27 cellular contexts compared by ENCODE assay signal in the genomic region with DNA sequence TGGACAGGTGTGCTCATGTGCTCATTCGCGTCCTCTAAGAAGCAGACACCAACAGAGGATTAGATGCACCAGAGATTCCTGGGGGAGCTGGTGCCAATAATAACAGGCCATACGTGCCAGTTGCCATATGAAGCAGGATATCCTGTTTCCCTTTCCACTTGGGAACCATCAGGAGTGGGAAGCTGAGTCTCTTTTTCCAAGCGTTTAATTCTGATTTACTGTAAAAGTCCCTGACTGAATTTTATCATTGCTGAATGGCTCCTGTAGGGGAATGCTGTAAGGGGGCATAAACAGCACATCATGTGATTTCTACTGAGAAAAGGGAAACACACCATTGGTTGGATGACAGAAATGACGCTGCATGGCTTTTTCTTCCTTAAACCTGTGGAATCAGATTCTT.
"Had no signal": no experiment of that assay in that cellular context is flagged by ENCODE, and none has a peak within 500 bp of the region (broad histone marks: within the 10 kb centered on the region; RNA-seq: fewer than 3 reads in every experiment).

No MANE protein-coding gene starts in this region.

- H3K36me3 ChIP-seq: esophagus squamous epithelium, heart right ventricle, lower lobe of right lung, spleen, thoracic aorta, tibial nerve, upper lobe of left lung had no signal

- H3K27ac ChIP-seq: esophagus squamous epithelium, heart right ventricle, lower lobe of right lung, psoas muscle, skin epidermis, spleen, thoracic aorta, tibial nerve, upper lobe of left lung had no signal

- H3K27ac Mint-ChIP-seq: naive thymus-derived CD8-positive, alpha-beta T cell; nephron progenitor cell; stimulated activated naive B cell treated with anti-CD40 and anti-IgM and Interleukin-4, amounts not matched to agents 10 μg/mL and 1 μg/mL and 100 μg/mL, for 72 hours; stimulated activated naive CD8-positive, alpha-beta T cell treated with anti-CD3 and anti-CD28 coated beads, Interleukin-15, Interleukin-2, amounts not matched to agents 100 ng/mL and 50 ng/mL, for 24 hours had no signal

- H3K4me1 Mint-ChIP-seq: nephron progenitor cell had no signal

- ATAC-seq: heart right ventricle; left ventricle myocardium superior; lower lobe of right lung; naive thymus-derived CD8-positive, alpha-beta T cell; psoas muscle; right cardiac atrium had no signal

- H3K36me3 Mint-ChIP-seq: naive thymus-derived CD8-positive, alpha-beta T cell had no signal

- H3K9me3 ChIP-seq: esophagus squamous epithelium, heart right ventricle, lower lobe of right lung, psoas muscle, spleen, thoracic aorta, tibial nerve, upper lobe of left lung had no signal

- H3K4me1 ChIP-seq: heart right ventricle, lower lobe of right lung, psoas muscle, tibial nerve, upper lobe of left lung had no signal

- H3K4me3 Mint-ChIP-seq: naive thymus-derived CD8-positive, alpha-beta T cell; nephron progenitor cell; stimulated activated naive B cell treated with anti-CD40 and anti-IgM and Interleukin-4, amounts not matched to agents 10 μg/mL and 1 μg/mL and 100 μg/mL, for 72 hours; stimulated activated naive CD8-positive, alpha-beta T cell treated with anti-CD3 and anti-CD28 coated beads, Interleukin-15, Interleukin-2, amounts not matched to agents 100 ng/mL and 50 ng/mL, for 24 hours had no signal

- FAIRE-seq: keratinocyte, urothelium cell line had no signal

- DNase-seq: cortex of kidney; effector CD8-positive, alpha-beta T cell; erythroblast; esophagus squamous epithelium; foreskin melanocyte; glutamatergic neuron; heart right ventricle; hypothalamus; immature natural killer cell; left ventricle myocardium superior; lower lobe of right lung; nephron progenitor cell; nucleus accumbens; posterior cingulate gyrus; psoas muscle; right cardiac atrium; spleen; stimulated activated CD4-positive, alpha-beta T cell treated with anti-CD3 and anti-CD28 coated beads, Interleukin-4, amount 100 ng/mL, for 4 hours; stimulated activated naive B cell treated with anti-CD40 and anti-IgM and Interleukin-4, amounts not matched to agents 10 μg/mL and 1 μg/mL and 100 μg/mL, for 72 hours had no signal

- H3K27me3 ChIP-seq: tibial nerve, upper lobe of left lung had no signal

- H3K4me3 ChIP-seq: esophagus squamous epithelium, heart right ventricle, lower lobe of right lung, psoas muscle, skin epidermis, spleen, thoracic aorta, tibial nerve, upper lobe of left lung had no signal

- H3K27me3 Mint-ChIP-seq: stimulated activated naive B cell treated with anti-CD40 and anti-IgM and Interleukin-4, amounts not matched to agents 10 μg/mL and 1 μg/mL and 100 μg/mL, for 72 hours had no signal
